ENCODE assay signal across 11 cellular contexts in the genomic region with DNA sequence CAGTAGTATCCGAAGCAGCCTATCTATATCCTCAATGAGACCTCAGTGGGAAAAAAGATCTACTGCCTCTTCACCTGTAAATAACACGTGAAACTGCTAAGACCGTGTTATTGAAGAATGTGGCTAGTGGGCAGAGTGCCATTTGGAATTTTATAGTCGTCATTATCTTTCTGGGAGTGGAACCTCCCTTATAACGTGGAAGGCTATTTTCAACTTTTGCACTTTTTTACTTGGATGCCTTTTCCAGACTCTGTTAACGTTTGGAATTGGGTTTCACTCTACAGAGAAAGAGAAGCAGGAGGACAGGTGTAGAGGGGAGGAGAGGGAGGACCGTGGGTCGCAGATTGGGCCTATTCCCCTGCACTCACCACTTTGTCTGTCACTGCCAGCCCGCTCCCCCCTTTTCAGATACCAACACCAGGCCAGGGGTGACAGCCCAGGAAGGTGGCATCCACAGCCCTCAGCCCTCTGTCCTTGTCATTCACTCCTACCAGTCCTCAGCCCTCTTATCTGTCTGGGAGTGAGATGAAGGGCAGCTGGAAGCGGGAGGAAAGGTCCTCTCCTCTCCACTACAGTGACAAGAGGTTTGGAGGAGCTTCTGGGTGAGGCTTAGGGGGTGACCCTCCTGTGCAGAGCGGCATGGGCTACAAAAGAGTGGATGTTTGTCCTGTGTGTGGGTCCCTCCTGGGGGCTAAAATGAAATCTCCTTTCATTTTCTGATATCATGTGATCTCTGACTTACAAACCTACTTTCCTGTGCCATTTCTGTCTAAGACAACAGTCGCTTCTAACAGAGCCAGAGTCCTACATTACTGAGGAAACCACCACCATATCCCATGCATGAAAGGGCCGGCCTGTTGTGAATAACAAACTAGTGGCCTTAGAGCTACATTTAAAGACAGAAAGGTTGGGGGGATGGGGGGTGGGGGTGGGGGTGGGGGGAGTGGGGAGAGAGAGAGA. TPM values are rescaled to one million over a fixed set of nuclear protein-coding genes. Genes with fewer than 3 reads are reported as not detected.
A peak's percentile ranks its signal among the peaks of the same experiment; 100 is the strongest.
DNase-seq lines count a peak whose midpoint lies in the region; ATAC-seq and TF ChIP-seq lines count a peak whose summit lies in the region.
"Had no signal": no experiment of that assay in that cellular context is flagged by ENCODE, and none has a peak within 500 bp of the region (broad histone marks: within the 10 kb centered on the region; RNA-seq: fewer than 3 reads in every experiment).

No MANE protein-coding gene starts in this region.

- peaks cover 23% of the 10 kb centered on the region for H3K4me1 Mint-ChIP-seq in activated naive CD8-positive, alpha-beta T cell (ENCODE audit: low read depth)
- peaks cover 22 to 23% of the 10 kb centered on the region in 2 donors for H3K4me1 Mint-ChIP-seq in natural killer cell

- H3K4me3 Mint-ChIP-seq in activated naive CD8-positive, alpha-beta T cell: peak overlapping the region; percentile 59
- peak overlapping the region; percentile 9 for H3K4me3 Mint-ChIP-seq in natural killer cell

- intact Hi-C loops in natural killer cell (cut with micrococcal nuclease): no loop called here
- intact Hi-C loops in dorsolateral prefrontal cortex (cut with DNase I): no loop called here

- no peaks in the 10 kb centered on the region for H3K27me3 Mint-ChIP-seq in activated naive CD8-positive, alpha-beta T cell
- no peaks in the 10 kb centered on the region for H3K27me3 Mint-ChIP-seq in natural killer cell (ENCODE audit: low read depth in 2 of 2)

- ATAC-seq in HG02610 (IDR thresholded peaks at IDR 0.05; ENCODE audit: unreplicated experiment): peak; percentile 11
- peak in 2 of 3 donors; percentile 84 to 88 for ATAC-seq in natural killer cell
- no peak for ATAC-seq in GM18505 (IDR thresholded peaks at IDR 0.05; ENCODE audit: unreplicated experiment)

- H3K4me3 ChIP-seq in GM08714 (ENCODE audit: low read length) (peak overlapping the region; percentile 38; the same call in 1 of the 2 replicates), dorsolateral prefrontal cortex (no peak overlapping the region)
- H3K4me3 ChIP-seq: GM23248 had no signal

- no peaks in the 10 kb centered on the region for H3K27me3 ChIP-seq in dorsolateral prefrontal cortex
- H3K27me3 ChIP-seq: tibial nerve had no signal

- peak overlapping the region; percentile 80 for H3K27ac Mint-ChIP-seq in activated naive CD8-positive, alpha-beta T cell
- peak overlapping the region; percentile 64 to 82 for H3K27ac Mint-ChIP-seq in natural killer cell

- no peak for TF ChIP-seq CTCF in natural killer cell (IDR thresholded peaks at IDR 0.05)
- TF ChIP-seq CTCF in dorsolateral prefrontal cortex (IDR thresholded peaks at IDR 0.05 in 54 of 56, conservative IDR thresholded peaks at IDR 0.05 in 2 of 56; ENCODE audit: low read depth in 1 of 56, partially characterized antibody in 56 of 56): no peak

- peaks cover 3% of the 10 kb centered on the region for H3K36me3 Mint-ChIP-seq in activated naive CD8-positive, alpha-beta T cell
- H3K36me3 Mint-ChIP-seq in natural killer cell: no peaks in the 10 kb centered on the region

- no peaks in the 10 kb centered on the region for H3K9me3 Mint-ChIP-seq in activated naive CD8-positive, alpha-beta T cell (ENCODE audit: low read depth)
- H3K9me3 Mint-ChIP-seq in natural killer cell: no peaks in the 10 kb centered on the region

- H3K27ac ChIP-seq in dorsolateral prefrontal cortex: peak overlapping the region in 12 of 59 donors; percentile 2 to 44 (median 17)
- H3K27ac ChIP-seq: GM23248 had no signal

- DNase-seq in natural killer cell (no peak), dorsolateral prefrontal cortex (no peak), GDM1 (lab: John Stamatoyannopoulos, UW) (no peak), mucosa of gallbladder (ENCODE audit: low spot score) (no peak)
- DNase-seq: activated CD4-positive, alpha-beta T cell treated with anti-CD3 and anti-CD28 coated beads, Interleukin-2, amount 50 U/mL, for 4 hours had no signal

- no peak for TF ChIP-seq POLR2A in GM18505 (IDR thresholded peaks at IDR 0.05; ENCODE audit: borderline replicate concordance, extremely low read depth, insufficient read depth, insufficient read length)

RNA-seq across cellular contexts. Expression of a gene that starts 23.9 kb away (rescaled TPM):
- total RNA-seq in natural killer cell (1 to 10 TPM; 5.6 to 8.3 (median 5.8) TPM), dorsolateral prefrontal cortex (10 to 100 TPM; 23.2 to 57.6 (median 40.4) TPM), mucosa of gallbladder (21.7 TPM)

RNA-seq across cellular contexts. Expression of a gene that starts 43.1 kb away (rescaled TPM):
- total RNA-seq in natural killer cell (10 to 100 TPM in 1 of 3 donors, 1 to 10 TPM in 2; 3.9 to 13.8 (median 5.6) TPM), dorsolateral prefrontal cortex (10 to 100 TPM; 25.8 to 83.3 (median 55.1) TPM), mucosa of gallbladder (14.3 TPM)
